19 cellular contexts compared by ENCODE assay signal in the genomic region with DNA sequence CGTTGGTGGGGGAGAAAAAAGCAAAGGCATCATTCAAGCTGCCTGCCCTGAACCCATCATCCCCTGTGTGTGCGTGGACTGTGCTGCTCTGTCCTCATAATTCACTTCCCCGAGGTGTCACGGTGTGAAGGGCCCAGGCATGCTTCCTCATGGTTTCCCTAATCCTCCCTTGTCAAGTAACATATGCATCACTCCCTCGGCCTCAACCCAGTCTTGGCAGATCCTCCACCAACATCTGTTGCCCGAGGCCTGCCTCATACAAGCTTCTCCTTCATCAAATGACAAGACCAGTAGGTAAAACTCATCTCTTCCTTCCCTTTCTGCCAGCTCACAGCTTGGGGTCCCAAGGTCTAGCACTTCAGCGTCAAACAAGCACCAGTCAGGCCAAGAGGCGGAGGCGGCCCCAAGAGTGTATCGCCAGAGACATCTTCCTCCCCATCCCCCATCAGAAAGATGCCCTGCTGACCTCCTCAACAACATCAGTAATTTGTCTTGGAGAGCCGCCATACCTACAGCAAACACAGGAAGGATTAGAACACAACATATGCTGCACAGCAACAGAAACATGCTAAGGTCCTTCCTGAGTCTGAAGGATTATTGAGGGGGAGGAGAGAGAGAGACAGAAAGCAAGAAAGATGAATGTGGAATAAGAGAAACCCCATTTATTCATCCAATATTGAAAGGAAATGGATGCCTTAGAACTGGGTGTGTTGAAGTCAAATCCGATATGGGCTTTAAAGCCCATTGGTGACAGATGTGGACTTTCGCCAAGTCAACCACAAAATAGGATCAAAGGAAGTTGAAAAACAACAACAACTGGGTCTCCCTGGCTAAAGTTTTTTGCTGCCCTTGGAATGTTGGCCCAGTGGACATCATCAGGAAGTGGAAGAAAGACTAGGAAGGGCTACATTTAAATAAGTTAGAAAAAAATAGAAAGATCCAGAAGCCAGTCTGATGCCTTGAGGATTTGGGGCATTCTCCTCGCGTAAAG. TPM values are rescaled to one million over a fixed set of nuclear protein-coding genes. Genes with fewer than 3 reads are reported as not detected.
DNase-seq lines count a peak whose midpoint lies in the region; ATAC-seq, FAIRE-seq and TF ChIP-seq lines count a peak whose summit lies in the region.
"Had no signal": no experiment of that assay in that cellular context is flagged by ENCODE, and none has a peak within 500 bp of the region (broad histone marks: within the 10 kb centered on the region; RNA-seq: fewer than 3 reads in every experiment).

No MANE protein-coding gene starts in this region.

- H4K91ac ChIP-seq in H9 (ENCODE audit: insufficient read length, low read depth, low read length), result no peak overlapping the region

- ATAC-seq in left colon, result no peak
- ATAC-seq in GM18907 (IDR thresholded peaks at IDR 0.05; ENCODE audit: unreplicated experiment), result no peak
- ATAC-seq: pancreas; stimulated activated naive B cell treated with anti-CD40 and anti-IgM and Interleukin-4, amounts not matched to agents 10 μg/mL and 1 μg/mL and 100 μg/mL, for 72 hours had no signal

- H3K27me3 Mint-ChIP-seq in H9 (ENCODE audit: low read depth) (peaks cover 2% of the 10 kb centered on the region), astrocyte (ENCODE audit: low read depth, unreplicated experiment) (peaks cover 2% of the 10 kb centered on the region), nephron (ENCODE audit: low read depth) (peaks cover 24% of the 10 kb centered on the region)
- H3K27me3 Mint-ChIP-seq: stimulated activated naive B cell treated with anti-CD40 and anti-IgM and Interleukin-4, amounts not matched to agents 10 μg/mL and 1 μg/mL and 100 μg/mL, for 72 hours had no signal

- no peaks in the 10 kb centered on the region for H4K20me1 ChIP-seq in H9 (ENCODE audit: control insufficient read depth, insufficient read depth, insufficient read length)
- H4K20me1 ChIP-seq in astrocyte (ENCODE audit: insufficient read depth, low read length), result no peaks in the 10 kb centered on the region

- H3K27ac ChIP-seq in H9 (ENCODE audit: insufficient read length, low read depth, low read length) (no peak overlapping the region), astrocyte (ENCODE audit: low read depth, low read length) (no peak overlapping the region)
- H3K27ac ChIP-seq: heart left ventricle, pancreas, SJSA1, spleen, tibial artery had no signal

- H3K36me3 Mint-ChIP-seq in H9 (ENCODE audit: insufficient read depth in 1 of 3, low read depth in 3 of 3), result peaks cover 0 to 8% (median 0%) of the 10 kb centered on the region in 3 experiments; a peak in 3 of 7 replicates
- peaks cover 2% of the 10 kb centered on the region for H3K36me3 Mint-ChIP-seq in astrocyte (ENCODE audit: low read depth, unreplicated experiment)
- H3K36me3 Mint-ChIP-seq in nephron (ENCODE audit: low read depth), result no peaks in the 10 kb centered on the region
- H3K36me3 Mint-ChIP-seq: stimulated activated naive B cell treated with anti-CD40 and anti-IgM and Interleukin-4, amounts not matched to agents 10 μg/mL and 1 μg/mL and 100 μg/mL, for 72 hours had no signal

- no peak overlapping the region for H3K23ac ChIP-seq in H9 (ENCODE audit: insufficient read length, low read depth, low read length)

- no peak overlapping the region for H3K56ac ChIP-seq in H9 (ENCODE audit: insufficient read length, low read depth, low read length)

- H3K4me3 ChIP-seq in astrocyte (ENCODE audit: insufficient read depth, low read depth, low read length), result no peak overlapping the region
- H3K4me3 ChIP-seq: heart left ventricle, pancreas, SJSA1, spleen, tibial artery had no signal

- H3K27me3 ChIP-seq in H9 (ENCODE audit: insufficient read depth, low read length), result no peaks in the 10 kb centered on the region
- no peaks in the 10 kb centered on the region for H3K27me3 ChIP-seq in astrocyte (ENCODE audit: insufficient read depth, low read length)
- H3K27me3 ChIP-seq: heart left ventricle, pancreas, SJSA1, spleen, tibial artery had no signal

- no peaks in the 10 kb centered on the region for H3K36me3 ChIP-seq in astrocyte (ENCODE audit: insufficient read depth, low read length)
- H3K36me3 ChIP-seq: heart left ventricle, pancreas, SJSA1, spleen, tibial artery had no signal

- no peak overlapping the region for H2AK5ac ChIP-seq in H9 (ENCODE audit: insufficient read length, low read length)

- H2BK20ac ChIP-seq in H9 (ENCODE audit: low read depth, low read length, poor library complexity, severe bottlenecking), result no peak overlapping the region

- no peak overlapping the region for H3K14ac ChIP-seq in H9 (ENCODE audit: insufficient read depth, low read length)

- no peaks in the 10 kb centered on the region for H3K79me1 ChIP-seq in H9 (ENCODE audit: insufficient read depth, low read depth, low read length, poor library complexity, severe bottlenecking)

- H3K4me2 ChIP-seq in H9 (ENCODE audit: insufficient read depth, insufficient read length, low read length), result no peak overlapping the region
- no peak overlapping the region for H3K4me2 ChIP-seq in astrocyte (ENCODE audit: low read length)

- H3K27ac Mint-ChIP-seq in H9 (no peak overlapping the region), astrocyte (ENCODE audit: unreplicated experiment) (no peak overlapping the region), nephron (peak overlapping the region; percentile 8 to 19 (median 19))
- H3K27ac Mint-ChIP-seq: stimulated activated naive B cell treated with anti-CD40 and anti-IgM and Interleukin-4, amounts not matched to agents 10 μg/mL and 1 μg/mL and 100 μg/mL, for 72 hours had no signal

- no peak overlapping the region for H4K8ac ChIP-seq in H9 (replicated peaks; ENCODE audit: insufficient read length, low read depth, low read length)

- H3K4me1 ChIP-seq in H9 (ENCODE audit: insufficient read depth, low read length) (peaks cover 4% of the 10 kb centered on the region; the same call in 1 of the 2 replicates), astrocyte (ENCODE audit: insufficient read depth, low read length) (peaks cover 7% of the 10 kb centered on the region)
- H3K4me1 ChIP-seq: pancreas, SJSA1, spleen, tibial artery had no signal

- H2BK120ac ChIP-seq in H9 (ENCODE audit: low read depth, low read length, poor library complexity, severe bottlenecking), result no peak overlapping the region

- no peak overlapping the region for H3K4me3 Mint-ChIP-seq in H9
- no peak overlapping the region for H3K4me3 Mint-ChIP-seq in astrocyte (ENCODE audit: unreplicated experiment)
- H3K4me3 Mint-ChIP-seq in nephron, result peak overlapping the region in 1 of 3 experiments; percentile 1
- H3K4me3 Mint-ChIP-seq: stimulated activated naive B cell treated with anti-CD40 and anti-IgM and Interleukin-4, amounts not matched to agents 10 μg/mL and 1 μg/mL and 100 μg/mL, for 72 hours had no signal

- no peaks in the 10 kb centered on the region for H3K23me2 ChIP-seq in H9 (ENCODE audit: insufficient read length, low read depth, low read length, poor library complexity, severe bottlenecking)

- H3K9me3 Mint-ChIP-seq in H9 (no peaks in the 10 kb centered on the region; a peak in 1 of 5 replicates), astrocyte (ENCODE audit: unreplicated experiment) (peaks cover 5% of the 10 kb centered on the region), nephron (no peaks in the 10 kb centered on the region)

- H3K9ac ChIP-seq in H9 (ENCODE audit: extremely low read depth, insufficient read length, low read length), result no peak overlapping the region
- no peak overlapping the region for H3K9ac ChIP-seq in astrocyte (ENCODE audit: low read length)

- no peak overlapping the region for H2BK12ac ChIP-seq in H9 (ENCODE audit: insufficient read length, low read depth, low read length)

- no peak overlapping the region for H3K4ac ChIP-seq in H9 (ENCODE audit: low read depth, low read length)

- DNase-seq in H9 (peak; percentile 20), NCI-H2029 treated with DMSO at 0.1 percent for 48 hours (lab: John Stamatoyannopoulos, UW) (peak; percentile 26), astrocyte (ENCODE audit: low read depth) (peak; percentile 33), left colon (no peak), H4 (ENCODE audit: low spot score) (no peak)
- DNase-seq in stimulated activated CD4-positive, alpha-beta T cell treated with anti-CD3 and anti-CD28 coated beads, Interleukin-4, amount 100 ng/mL, for 1 hour, result no peak
- DNase-seq: activated CD4-positive, alpha-beta T cell treated with anti-CD3 and anti-CD28 coated beads for 4 hours; activated naive CD4-positive, alpha-beta T cell; dermis blood vessel endothelial cell; DMS79 treated with DMSO at 0.1 percent for 48 hours; pancreas; spleen; stimulated activated naive B cell treated with anti-CD40 and anti-IgM and Interleukin-4, amounts not matched to agents 10 μg/mL and 1 μg/mL and 100 μg/mL, for 72 hours; tibial artery had no signal

- H3K4me1 Mint-ChIP-seq in H9, result peaks cover 10% of the 10 kb centered on the region in 2 experiments
- no peaks in the 10 kb centered on the region for H3K4me1 Mint-ChIP-seq in astrocyte (ENCODE audit: low read depth, unreplicated experiment)
- peaks cover 24% of the 10 kb centered on the region for H3K4me1 Mint-ChIP-seq in nephron
- H3K4me1 Mint-ChIP-seq: stimulated activated naive B cell treated with anti-CD40 and anti-IgM and Interleukin-4, amounts not matched to agents 10 μg/mL and 1 μg/mL and 100 μg/mL, for 72 hours had no signal

- H3K18ac ChIP-seq in H9 (ENCODE audit: insufficient read length, low read depth, low read length), result no peak overlapping the region

- no peak for FAIRE-seq in astrocyte (lab: Jason Lieb, UNC)
- FAIRE-seq: islet of Langerhans, pancreas had no signal

- no peak overlapping the region for H3T11ph ChIP-seq in H9 (ENCODE audit: low read length)

- no peak overlapping the region for H2BK5ac ChIP-seq in H9 (ENCODE audit: insufficient read length, low read length)

- no peak overlapping the region for H4K5ac ChIP-seq in H9 (ENCODE audit: insufficient read length, low read depth, low read length)

- H2AFZ ChIP-seq in H9 (ENCODE audit: low read length), result no peak overlapping the region
- H2AFZ ChIP-seq in astrocyte (ENCODE audit: low read depth, low read length), result no peak overlapping the region

- H2BK15ac ChIP-seq in H9 (ENCODE audit: low read depth, low read length), result no peak overlapping the region

- intact Hi-C loops in left colon (cut with DNase I, micrococcal nuclease), result no loop called here

- TF ChIP-seq CTCF in H9 (conservative IDR thresholded peaks at IDR 0.05) (no peak), astrocyte (IDR thresholded peaks at IDR 0.05; ENCODE audit: insufficient read depth, low read depth, low read length) (no peak), nephron (IDR thresholded peaks at IDR 0.05; ENCODE audit: unreplicated experiment in 3 of 3) (no peak)

- WGBS in H9 (ENCODE audit: extremely low coverage, insufficient read length, low lambda C conversion rate), result no CpG with 5 or more reads among the region's 15 CpGs

- no peaks in the 10 kb centered on the region for H3K79me2 ChIP-seq in H9 (ENCODE audit: insufficient read depth, low read length)
- no peaks in the 10 kb centered on the region for H3K79me2 ChIP-seq in astrocyte (ENCODE audit: insufficient read depth, low read length)

- no peaks in the 10 kb centered on the region for H3K9me3 ChIP-seq in H9 (ENCODE audit: control insufficient read depth, low read depth, low read length)
- no peaks in the 10 kb centered on the region for H3K9me3 ChIP-seq in astrocyte (ENCODE audit: insufficient read depth, low read depth, low read length)
- H3K9me3 ChIP-seq: heart left ventricle, pancreas, SJSA1, tibial artery had no signal

RNA-seq across cellular contexts. Expression of a gene that starts 38.4 kb away (rescaled TPM):
- 1.2 and 1.3 TPM in 2 replicates for total RNA-seq in H9 (2021)
- 33.8 and 37.7 TPM in 2 replicates for total RNA-seq in astrocyte
- total RNA-seq in left colon, result 10 to 100 TPM; 41.1 to 49.7 TPM
- 13.9 and 15.8 TPM in 2 replicates for total RNA-seq in H4 (2014; rRNA removed; shearing (Covaris generic))

Comparison
In these comparisons a context has a peak if more than half of its experiments do, and no peak if none do; other contexts are left out.
1. DNase-seq: peak in H9 (single experiment), NCI-H2029 treated with DMSO at 0.1 percent for 48 hours (single experiment) and astrocyte (single experiment); none in left colon (0 of 2), stimulated activated CD4-positive, alpha-beta T cell treated with anti-CD3 and anti-CD28 coated beads, Interleukin-4, amount 100 ng/mL, for 1 hour (single experiment) and H4 (single experiment).
2. H3K27ac Mint-ChIP-seq: peak in nephron (3 of 3); none in H9 (0 of 3) and astrocyte (single experiment).